In the genomic region with DNA sequence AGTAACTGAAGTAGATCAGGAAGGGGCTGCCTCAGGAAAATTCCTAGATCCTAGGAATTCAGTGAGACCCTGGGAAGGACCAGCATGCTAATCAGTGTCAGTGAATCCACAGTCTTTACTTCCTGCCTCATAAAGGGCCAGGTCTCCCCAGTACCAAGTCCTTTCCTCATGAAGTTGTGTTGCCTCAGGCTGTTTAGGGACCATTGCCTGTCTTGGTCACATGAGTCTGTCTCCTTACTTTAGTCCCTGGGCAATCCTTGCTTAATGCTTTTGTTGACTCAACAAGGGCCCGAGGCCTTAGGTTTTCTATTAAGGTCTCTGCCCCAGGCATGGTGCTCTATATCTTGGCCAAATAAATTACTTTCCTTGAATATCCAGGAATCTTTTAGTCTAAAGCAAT, we compare ENCODE assay signal across 16 cellular contexts. TPM values are rescaled to one million over a fixed set of nuclear protein-coding genes. Genes with fewer than 3 reads are reported as not detected.
DNase-seq lines count a peak whose midpoint lies in the region; ATAC-seq and TF ChIP-seq lines count a peak whose summit lies in the region.
"Had no signal": no experiment of that assay in that cellular context is flagged by ENCODE, and none has a peak within 500 bp of the region (broad histone marks: within the 10 kb centered on the region; RNA-seq: fewer than 3 reads in every experiment).

No MANE protein-coding gene starts in this region.

- no peak overlapping the region for H4K8ac ChIP-seq in trophoblast cell (ENCODE audit: low read depth, low read length)

- no peak overlapping the region for H2BK5ac ChIP-seq in trophoblast cell (ENCODE audit: low read depth, low read length, poor library complexity)

- H3K27ac Mint-ChIP-seq in Calu3 (ENCODE audit: unreplicated experiment): no peak overlapping the region
- peak overlapping the region; percentile 1; the same call in 1 of the 2 replicates for H3K27ac Mint-ChIP-seq in WTC11

- no peak overlapping the region for H3K14ac ChIP-seq in trophoblast cell (ENCODE audit: low read length)

- peak; percentile 93 for ATAC-seq in WTC11
- no peak for ATAC-seq in GM18858 (IDR thresholded peaks at IDR 0.05; ENCODE audit: unreplicated experiment)
- ATAC-seq in GM21786 (IDR thresholded peaks at IDR 0.05; ENCODE audit: unreplicated experiment): no peak
- ATAC-seq: CD8-positive, alpha-beta T cell; PC-3 had no signal

- H3K18ac ChIP-seq in trophoblast cell (ENCODE audit: low read length): no peak overlapping the region

- H4K91ac ChIP-seq in trophoblast cell (ENCODE audit: low read depth, low read length): no peak overlapping the region

- H3K9me3 ChIP-seq in trophoblast cell (ENCODE audit: insufficient read depth, low read depth, low read length): peaks cover 2% of the 10 kb centered on the region
- peaks cover 5% of the 10 kb centered on the region for H3K9me3 ChIP-seq in WERI-Rb-1 (ENCODE audit: severe bottlenecking)
- H3K9me3 ChIP-seq: BLaER1, HAP-1, SJCRH30 had no signal

- no peak overlapping the region for H3K9ac ChIP-seq in trophoblast cell (ENCODE audit: low read length)
- H3K9ac ChIP-seq: BLaER1 had no signal

- TF ChIP-seq CTCF in Calu3 (IDR thresholded peaks at IDR 0.05; ENCODE audit: unreplicated experiment) (no peak), WTC11 (IDR thresholded peaks at IDR 0.05) (no peak), WERI-Rb-1 (IDR thresholded peaks at IDR 0.05; ENCODE audit: low read depth, low read length) (no peak)

- H3K9me3 Mint-ChIP-seq in Calu3 (ENCODE audit: low read depth, unreplicated experiment) (no peaks in the 10 kb centered on the region), WTC11 (no peaks in the 10 kb centered on the region)
- H3K9me3 Mint-ChIP-seq: CD8-positive, alpha-beta T cell had no signal

- H3K4me1 Mint-ChIP-seq in Calu3 (ENCODE audit: low read depth, unreplicated experiment) (no peaks in the 10 kb centered on the region), WTC11 (peaks cover 17% of the 10 kb centered on the region)

- no CpG with 5 or more reads among the region's 1 CpG for WGBS in trophoblast cell (ENCODE audit: extremely low coverage, insufficient coverage, insufficient read length)

- CTCF ChIA-PET in Calu3 (lab: Charles Lee) (no interaction called here), WTC11 (lab: Charles Lee) (no interaction called here)

- H3K4ac ChIP-seq in trophoblast cell (ENCODE audit: low read depth, low read length): no peak overlapping the region

- no peaks in the 10 kb centered on the region for H3K79me2 ChIP-seq in trophoblast cell (ENCODE audit: control insufficient read depth, insufficient read depth, low read length, poor library complexity)

- no peak overlapping the region for H2BK12ac ChIP-seq in trophoblast cell (ENCODE audit: low read length)

- TSS peak; percentile 12 for BruUV-seq in Calu3 (replicated peaks; lab: Mats Ljungman, UMichigan)

- H3K27ac ChIP-seq in trophoblast cell (ENCODE audit: low read depth, low read length) (peak overlapping the region; percentile 89), WERI-Rb-1 (no peak overlapping the region)
- H3K27ac ChIP-seq: BLaER1, SJCRH30 had no signal

- intact Hi-C loops in Calu3 (cut with micrococcal nuclease; ENCODE audit: unreplicated experiment): no loop called here

- peaks cover 15% of the 10 kb centered on the region for H3K36me3 Mint-ChIP-seq in Calu3 (ENCODE audit: insufficient read depth, unreplicated experiment)
- peaks cover 13% of the 10 kb centered on the region for H3K36me3 Mint-ChIP-seq in WTC11

- H3K79me1 ChIP-seq in trophoblast cell (ENCODE audit: low read length): peaks cover 17% of the 10 kb centered on the region

- H3K23ac ChIP-seq in trophoblast cell (ENCODE audit: low read length): no peak overlapping the region

- no peak for DNase-seq in Calu3
- no peak for DNase-seq in WTC11 (ENCODE audit: low spot score)
- peak; percentile 24 for DNase-seq in iPS-NIHi11 (ENCODE audit: low spot score)
- peak; percentile 81 to 83 for DNase-seq in trophoblast cell
- DNase-seq in WERI-Rb-1: no peak
- DNase-seq in central memory CD4-positive, alpha-beta T cell: no peak
- DNase-seq: CD8-positive, alpha-beta T cell; NCI-H1417; NCI-H1930; NCI-H748 treated with DMSO at 0.1 percent for 48 hours; PC-3; SJCRH30 had no signal

- H3K4me2 ChIP-seq in trophoblast cell (ENCODE audit: low read length): no peak overlapping the region
- H3K4me2 ChIP-seq: BLaER1 had no signal

- no peak overlapping the region for H4K12ac ChIP-seq in trophoblast cell (ENCODE audit: low read depth, low read length)

- peaks cover 4 to 12% of the 10 kb centered on the region in 2 experiments for H3K4me1 ChIP-seq in trophoblast cell (ENCODE audit: control insufficient read depth in 1 of 2, insufficient read depth in 2 of 2, low read length in 2 of 2)
- H3K4me1 ChIP-seq: BLaER1, HAP-1, SJCRH30 had no signal

- H3K4me3 Mint-ChIP-seq in Calu3 (ENCODE audit: low read depth, unreplicated experiment): no peak overlapping the region
- no peak overlapping the region for H3K4me3 Mint-ChIP-seq in WTC11
- H3K4me3 Mint-ChIP-seq: CD8-positive, alpha-beta T cell had no signal

- no peak overlapping the region for H3K4me3 ChIP-seq in trophoblast cell (ENCODE audit: low read depth, low read length)
- no peak overlapping the region for H3K4me3 ChIP-seq in WERI-Rb-1 (ENCODE audit: low read depth, low read length)
- H3K4me3 ChIP-seq: BLaER1, HAP-1, SJCRH30 had no signal

- POLR2A ChIA-PET in WTC11 (lab: Charles Lee): no interaction called here

- H2BK120ac ChIP-seq in trophoblast cell (ENCODE audit: insufficient read depth, low read length, poor library complexity): no peak overlapping the region

- H3K27me3 Mint-ChIP-seq in Calu3 (ENCODE audit: unreplicated experiment): no peaks in the 10 kb centered on the region
- H3K27me3 Mint-ChIP-seq in WTC11 (ENCODE audit: low read depth): no peaks in the 10 kb centered on the region

- no peak overlapping the region for H2AK5ac ChIP-seq in trophoblast cell (ENCODE audit: low read length)

- H3K36me3 ChIP-seq in trophoblast cell (ENCODE audit: control insufficient read depth in 1 of 2, insufficient read depth in 2 of 2, low read length in 2 of 2): peaks cover 15 to 27% of the 10 kb centered on the region in 2 experiments
- peaks cover 21% of the 10 kb centered on the region for H3K36me3 ChIP-seq in WERI-Rb-1

- no peaks in the 10 kb centered on the region for H3K27me3 ChIP-seq in trophoblast cell (ENCODE audit: insufficient read depth, low read length)
- no peaks in the 10 kb centered on the region for H3K27me3 ChIP-seq in WERI-Rb-1 (ENCODE audit: insufficient read depth, low read depth, severe bottlenecking)
- H3K27me3 ChIP-seq: BLaER1, SJCRH30 had no signal

- H2AFZ ChIP-seq in trophoblast cell (ENCODE audit: insufficient read depth, low read length, poor library complexity): no peak overlapping the region

TF ChIP-seq in WTC11, 78 proteins besides CTCF, POLR2A, EP300 and RAD21:
- TF ChIP-seq ZNF219 (CRISPR knock-in tag; IDR thresholded peaks at IDR 0.05; ENCODE audit: borderline replicate concordance): no peak
TF ChIP-seq in WTC11: peak in this region for 0.

RNA-seq across cellular contexts. Expression of a gene that starts 16.1 kb away (rescaled TPM):
- total RNA-seq in Calu3 (2022) (22.9 and 23.4 TPM in 2 replicates), WTC11 (2021) (34.6 to 36.6 TPM (median 34.8 TPM) in 3 replicates)
- 34.6 and 36.5 TPM in 2 replicates for polyA plus RNA-seq in trophoblast cell (2013)

Comparison
In these comparisons a context has a peak if more than half of its experiments do, and no peak if none do; other contexts are left out.
1. DNase-seq: peak in iPS-NIHi11 (single experiment) and trophoblast cell (2 of 2); none in Calu3 (single experiment), WTC11 (single experiment), WERI-Rb-1 (single experiment) and central memory CD4-positive, alpha-beta T cell (single experiment).